Comparison of ENCODE assay signal across 18 cellular contexts in genomic region chr16:67632415-67633172, GRCh38. TPM values are rescaled to one million over a fixed set of nuclear protein-coding genes. Genes with fewer than 3 reads are reported as not detected.
A peak's percentile ranks its signal among the peaks of the same experiment; 100 is the strongest.
DNase-seq lines count a peak whose midpoint lies in the region; ATAC-seq and TF ChIP-seq lines count a peak whose summit lies in the region.
"Had no signal": no experiment of that assay in that cellular context is flagged by ENCODE, and none has a peak within 500 bp of the region (broad histone marks: within the 10 kb centered on the region; RNA-seq: fewer than 3 reads in every experiment).

No MANE protein-coding gene starts in this region.

- peak in 1 of 2 donors; percentile 12 for TF ChIP-seq POLR2A in tibial nerve (IDR thresholded peaks at IDR 0.05)

- POLR2A ChIA-PET in naive thymus-derived CD8-positive, alpha-beta T cell (lab: Charles Lee), result no interaction called here

- peak in 1 of 2 donors; percentile 28 for TF ChIP-seq EP300 in tibial nerve (IDR thresholded peaks at IDR 0.05)

- intact Hi-C loops in Right ventricle myocardium superior (cut with DNase I), result loop anchor here (10.0 kb wide), 1 partner anchor 68 kb away; the partner anchor contains the start of gene CTCF

- no peak overlapping the region for H3K4me3 Mint-ChIP-seq in naive thymus-derived CD8-positive, alpha-beta T cell
- H3K4me3 Mint-ChIP-seq: activated CD8-positive, alpha-beta T cell treated with anti-CD3 and anti-CD28 coated beads, Interleukin-2, amount 10 ng/mL, durations not matched to agents 7 days and 5 days had no signal

- no peak overlapping the region for H3K27ac ChIP-seq in right atrium auricular region
- H3K27ac ChIP-seq in tibial nerve, result peak overlapping the region in 3 of 4 donors; percentile 38 to 83 (median 80)
- H3K27ac ChIP-seq: HL-60, PC-9, tibial artery had no signal

- no peaks in the 10 kb centered on the region for H3K27me3 ChIP-seq in right atrium auricular region
- H3K27me3 ChIP-seq in tibial nerve, result no peaks in the 10 kb centered on the region
- H3K27me3 ChIP-seq: tibial artery had no signal

- H3K4me3 ChIP-seq in right atrium auricular region, result no peak overlapping the region
- no peak overlapping the region for H3K4me3 ChIP-seq in tibial nerve
- H3K4me3 ChIP-seq: PC-9, tibial artery had no signal

- peak overlapping the region in 6 of 10 donors; percentile 12 to 78 (median 56) for H3K27ac Mint-ChIP-seq in naive thymus-derived CD8-positive, alpha-beta T cell
- H3K27ac Mint-ChIP-seq: activated CD8-positive, alpha-beta T cell treated with anti-CD3 and anti-CD28 coated beads, Interleukin-2, amount 10 ng/mL, durations not matched to agents 7 days and 5 days had no signal

- H3K9me3 ChIP-seq in right atrium auricular region (no peaks in the 10 kb centered on the region), tibial nerve (no peaks in the 10 kb centered on the region)
- H3K9me3 ChIP-seq: tibial artery had no signal

- H3K9me3 Mint-ChIP-seq in naive thymus-derived CD8-positive, alpha-beta T cell, result no peaks in the 10 kb centered on the region

- no peaks in the 10 kb centered on the region for H3K27me3 Mint-ChIP-seq in naive thymus-derived CD8-positive, alpha-beta T cell

- peaks cover 0 to 2% (median 0%) of the 10 kb centered on the region in 4 donors for H3K4me1 Mint-ChIP-seq in naive thymus-derived CD8-positive, alpha-beta T cell

- WGBS in tibial nerve, 2 donors, result 40 to 48% methylated on average over 7 of the region's 7 CpGs

- H3K36me3 ChIP-seq in right atrium auricular region (peaks cover 70% of the 10 kb centered on the region), tibial nerve (peaks cover 5 to 95% (median 31%) of the 10 kb centered on the region in 3 donors)

- peak; percentile 82 for ATAC-seq in Right ventricle myocardium superior (ENCODE audit: poor library complexity)
- ATAC-seq in naive thymus-derived CD8-positive, alpha-beta T cell, result no peak
- ATAC-seq: activated CD8-positive, alpha-beta T cell treated with anti-CD3 and anti-CD28 coated beads, Interleukin-2, amount 10 ng/mL, durations not matched to agents 7 days and 5 days; SK-N-SH treated with all-trans-retinoic acid at 6 μM for 48 hours had no signal

- DNase-seq in Right ventricle myocardium superior (peak; percentile 69), right atrium auricular region (ENCODE audit: low spot score) (no peak), fibroblast of the conjunctiva (ENCODE audit: low read depth) (peak; percentile 84), tibial nerve (ENCODE audit: low spot score in 2 of 2) (no peak), NCI-H526 (lab: John Stamatoyannopoulos, UW) (no peak), ureter (ENCODE audit: low spot score) (no peak)
- no peak for DNase-seq in naive thymus-derived CD8-positive, alpha-beta T cell
- no peak for DNase-seq in activated naive CD4-positive, alpha-beta T cell treated with anti-CD3 and anti-CD28 coated beads, Interleukin-2, amount 50 U/mL, for 16 hours
- DNase-seq: activated CD8-positive, alpha-beta T cell treated with anti-CD3 and anti-CD28 coated beads, Interleukin-2, amount 10 ng/mL, durations not matched to agents 7 days and 5 days; effector memory CD4-positive, alpha-beta T cell; islet precursor cell; NCI-H1694 treated with DMSO at 0.1 percent for 48 hours; NCI-H69; PC-9; stimulated activated CD4-positive, alpha-beta T cell treated with anti-CD3 and anti-CD28 coated beads, Interleukin-1b, Interleukin-23, amount 100 ng/mL, for 48 hours; tibial artery had no signal

- TF ChIP-seq CTCF in right atrium auricular region (IDR thresholded peaks at IDR 0.05), result no peak
- TF ChIP-seq CTCF in tibial nerve (IDR thresholded peaks at IDR 0.05), result no peak

- H3K36me3 Mint-ChIP-seq in naive thymus-derived CD8-positive, alpha-beta T cell, result peaks cover 0 to 96% (median 15%) of the 10 kb centered on the region in 3 donors

- H3K4me1 ChIP-seq in right atrium auricular region (peaks cover 0 to 6% of the 10 kb centered on the region in 2 donors), tibial nerve (peaks cover 0 to 4% (median 0%) of the 10 kb centered on the region in 4 donors)
- H3K4me1 ChIP-seq: tibial artery had no signal

RNA-seq across cellular contexts. Expression of gene CARMIL2, which starts 12.3 kb away (rescaled TPM):
- total RNA-seq in Right ventricle myocardium superior (0.05 TPM), right atrium auricular region (under 1 TPM in 1 of 2 donors, not detected in 1; 0.47 TPM), tibial nerve (1 to 10 TPM in 3 of 4 donors, under 1 TPM in 1; 0.66 to 6.5 (median 1.7) TPM), ureter (5.7 TPM)
- 100 to 1,000 TPM; 184 to 189 TPM for total RNA-seq in naive thymus-derived CD8-positive, alpha-beta T cell
- 10 to 100 TPM; 12.8 to 28.7 (median 13.3) TPM for polyA plus RNA-seq in naive thymus-derived CD8-positive, alpha-beta T cell

RNA-seq across cellular contexts. Expression of gene ACD, which starts 27.5 kb away (rescaled TPM):
- total RNA-seq in Right ventricle myocardium superior, result 7.1 TPM
- 10 to 100 TPM in 1 of 2 donors, 1 to 10 TPM in 1; 7.0 to 10.8 TPM for total RNA-seq in right atrium auricular region
- total RNA-seq in naive thymus-derived CD8-positive, alpha-beta T cell, result 10 to 100 TPM; 41.8 to 46.6 TPM
- 10 to 100 TPM; 24.6 to 38.1 (median 28.2) TPM for polyA plus RNA-seq in naive thymus-derived CD8-positive, alpha-beta T cell
- total RNA-seq in tibial nerve, result 10 to 100 TPM; 18.0 to 32.3 (median 20.7) TPM
- total RNA-seq in ureter, result 14.3 TPM

RNA-seq across cellular contexts. Expression of gene PARD6A, which starts 28.2 kb away (rescaled TPM):
- total RNA-seq in Right ventricle myocardium superior, result 3.2 TPM
- total RNA-seq in right atrium auricular region, result 1 to 10 TPM; 3.9 to 5.6 TPM
- total RNA-seq in naive thymus-derived CD8-positive, alpha-beta T cell, result 1 to 10 TPM; 4.3 to 6.0 TPM
- polyA plus RNA-seq in naive thymus-derived CD8-positive, alpha-beta T cell, result 10 to 100 TPM; 10.6 to 13.3 (median 11.2) TPM
- total RNA-seq in tibial nerve, result 10 to 100 TPM in 2 of 4 donors, 1 to 10 TPM in 2; 3.7 to 16.2 (median 9.9) TPM
- total RNA-seq in ureter, result 1.6 TPM

RNA-seq across cellular contexts. Expression of gene ENKD1, which starts 34.0 kb away (rescaled TPM):
- 8.8 TPM for total RNA-seq in Right ventricle myocardium superior
- 10 to 100 TPM in 1 of 2 donors, 1 to 10 TPM in 1; 9.2 to 12.3 TPM for total RNA-seq in right atrium auricular region
- 1 to 10 TPM; 7.5 to 8.4 TPM for total RNA-seq in naive thymus-derived CD8-positive, alpha-beta T cell
- polyA plus RNA-seq in naive thymus-derived CD8-positive, alpha-beta T cell, result 1 to 10 TPM; 1.5 to 2.8 (median 1.6) TPM
- 10 to 100 TPM; 32.6 to 53.8 (median 45.6) TPM for total RNA-seq in tibial nerve
- total RNA-seq in ureter, result 18.0 TPM

RNA-seq across cellular contexts. Expression of gene C16orf86, which starts 34.0 kb away (rescaled TPM):
- total RNA-seq in Right ventricle myocardium superior (4.3 TPM), right atrium auricular region (1 to 10 TPM; 3.6 to 7.7 TPM), tibial nerve (10 to 100 TPM; 15.9 to 31.2 (median 25.5) TPM), ureter (2.7 TPM)
- total RNA-seq in naive thymus-derived CD8-positive, alpha-beta T cell, result 1 to 10 TPM; 4.7 to 6.1 TPM
- polyA plus RNA-seq in naive thymus-derived CD8-positive, alpha-beta T cell, result 1 to 10 TPM; 4.3 to 5.1 (median 4.3) TPM

Comparison
In these comparisons a context has a peak if more than half of its experiments do, and no peak if none do; other contexts are left out.
1. DNase-seq: peak in Right ventricle myocardium superior (single experiment) and fibroblast of the conjunctiva (single experiment); none in right atrium auricular region (single experiment), naive thymus-derived CD8-positive, alpha-beta T cell (0 of 10), tibial nerve (0 of 2), NCI-H526 (0 of 2), ureter (single experiment) and activated naive CD4-positive, alpha-beta T cell treated with anti-CD3 and anti-CD28 coated beads, Interleukin-2, amount 50 U/mL, for 16 hours (single experiment).
2. H3K27ac ChIP-seq: peak in tibial nerve (3 of 4); none in right atrium auricular region (0 of 2).
3. RNA of gene CARMIL2, which starts 12.3 kb away (total RNA-seq): 184 to 189 TPM in naive thymus-derived CD8-positive, alpha-beta T cell; 5.7 TPM in ureter (single experiment), 0.66 to 6.5 TPM in tibial nerve, 0.47 TPM in right atrium auricular region and 0.05 TPM in Right ventricle myocardium superior (single experiment); every median in the first group is over 10 times any median in the second.